In the genomic region with DNA sequence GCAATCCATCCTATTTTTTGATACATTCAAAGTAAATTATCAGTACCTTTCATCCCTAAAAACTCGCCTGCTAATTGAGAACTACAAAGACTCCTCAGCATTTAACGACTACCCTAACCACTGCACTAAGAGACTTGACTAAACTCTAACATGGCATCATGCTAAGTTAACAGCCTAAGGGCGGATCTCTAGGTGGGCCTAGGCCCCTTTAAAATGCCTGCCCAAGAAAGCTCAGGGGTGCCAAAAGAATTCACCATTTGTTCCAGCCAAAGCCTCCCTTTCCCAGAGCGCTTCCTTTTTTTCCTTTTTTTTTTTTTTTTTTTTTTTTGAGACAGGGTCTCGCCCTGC, we compare ENCODE assay signal across 8 cellular contexts. TPM values are rescaled to one million over a fixed set of nuclear protein-coding genes. Genes with fewer than 3 reads are reported as not detected.
DNase-seq lines count a peak whose midpoint lies in the region; ATAC-seq and TF ChIP-seq lines count a peak whose summit lies in the region.

No MANE protein-coding gene starts in this region.

- TF ChIP-seq CTCF in glutamatergic neuron (IDR thresholded peaks at IDR 0.05; ENCODE audit: partially characterized antibody, unreplicated experiment): no peak

- peak overlapping the region; percentile 96 for H3K27ac Mint-ChIP-seq in glutamatergic neuron (ENCODE audit: unreplicated experiment)

- peak; percentile 10 for ATAC-seq in SK-N-SH treated with all-trans-retinoic acid at 6 μM for 48 hours

- H3K4me1 Mint-ChIP-seq in glutamatergic neuron (ENCODE audit: low read depth, unreplicated experiment): peaks cover 15% of the 10 kb centered on the region

- H3K27me3 Mint-ChIP-seq in glutamatergic neuron (ENCODE audit: unreplicated experiment): peaks cover 8% of the 10 kb centered on the region

- H3K36me3 Mint-ChIP-seq in glutamatergic neuron (ENCODE audit: unreplicated experiment): no peaks in the 10 kb centered on the region

- peak overlapping the region; percentile 96 for H3K4me3 Mint-ChIP-seq in glutamatergic neuron (ENCODE audit: unreplicated experiment)

- DNase-seq in NCI-H82 treated with DMSO at 0.1 percent for 48 hours (lab: John Stamatoyannopoulos, UW; ENCODE audit: unreplicated experiment) (peak; percentile 20), NCI-H82 (lab: John Stamatoyannopoulos, UW) (no peak), glutamatergic neuron (no peak), skeletal muscle cell (ENCODE audit: low read depth) (no peak), AG20443 (ENCODE audit: low spot score) (no peak)
- DNase-seq in stimulated activated CD4-positive, alpha-beta T cell treated with anti-CD3 and anti-CD28 coated beads, Interleukin-4, amount 100 ng/mL, for 24 hours: no peak
- no peak for DNase-seq in central memory CD4-positive, alpha-beta T cell

- peaks cover 4% of the 10 kb centered on the region for H3K9me3 Mint-ChIP-seq in glutamatergic neuron (ENCODE audit: unreplicated experiment)

- H3K4me3 ChIP-seq in skeletal muscle cell (ENCODE audit: low read depth, low read length): peak overlapping the region; percentile 82

TF ChIP-seq in SK-N-SH treated with all-trans-retinoic acid at 6 μM for 48 hours, 23 proteins besides CTCF, POLR2A, EP300 and RAD21:
- no peak for TF ChIP-seq TCF4 (CRISPR knock-in tag; IDR thresholded peaks at IDR 0.05; ENCODE audit: borderline replicate concordance)
- TF ChIP-seq PPARA (CRISPR knock-in tag; IDR thresholded peaks at IDR 0.05; ENCODE audit: borderline replicate concordance): no peak
- TF ChIP-seq ZFP30 (CRISPR knock-in tag; IDR thresholded peaks at IDR 0.05): no peak
- TF ChIP-seq OSR1 (CRISPR knock-in tag; IDR thresholded peaks at IDR 0.05): no peak
- TF ChIP-seq ESRRG (CRISPR knock-in tag; IDR thresholded peaks at IDR 0.05): no peak
- TF ChIP-seq ISL1 (CRISPR knock-in tag; IDR thresholded peaks at IDR 0.05): no peak
- TF ChIP-seq, protein P1, sequence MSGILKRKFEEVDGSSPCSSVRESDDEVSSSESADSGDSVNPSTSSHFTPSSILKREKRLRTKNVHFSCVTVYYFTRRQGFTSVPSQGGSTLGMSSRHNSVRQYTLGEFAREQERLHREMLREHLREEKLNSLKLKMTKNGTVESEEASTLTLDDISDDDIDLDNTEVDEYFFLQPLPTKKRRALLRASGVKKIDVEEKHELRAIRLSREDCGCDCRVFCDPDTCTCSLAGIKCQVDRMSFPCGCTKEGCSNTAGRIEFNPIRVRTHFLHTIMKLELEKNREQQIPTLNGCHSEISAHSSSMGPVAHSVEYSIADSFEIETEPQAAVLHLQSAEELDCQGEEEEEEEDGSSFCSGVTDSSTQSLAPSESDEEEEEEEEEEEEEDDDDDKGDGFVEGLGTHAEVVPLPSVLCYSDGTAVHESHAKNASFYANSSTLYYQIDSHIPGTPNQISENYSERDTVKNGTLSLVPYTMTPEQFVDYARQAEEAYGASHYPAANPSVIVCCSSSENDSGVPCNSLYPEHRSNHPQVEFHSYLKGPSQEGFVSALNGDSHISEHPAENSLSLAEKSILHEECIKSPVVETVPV (CRISPR knock-in tag; IDR thresholded peaks at IDR 0.05): no peak
- no peak for TF ChIP-seq ZNF70 (CRISPR knock-in tag; IDR thresholded peaks at IDR 0.05)
- no peak for TF ChIP-seq ZFP3 (CRISPR knock-in tag; IDR thresholded peaks at IDR 0.05)
- no peak for TF ChIP-seq RARB (CRISPR knock-in tag; IDR thresholded peaks at IDR 0.05)
- no peak for TF ChIP-seq CSDC2 (CRISPR knock-in tag; IDR thresholded peaks at IDR 0.05)
- TF ChIP-seq BACH2 (CRISPR knock-in tag; IDR thresholded peaks at IDR 0.05; ENCODE audit: borderline replicate concordance): no peak
- TF ChIP-seq, protein P2, sequence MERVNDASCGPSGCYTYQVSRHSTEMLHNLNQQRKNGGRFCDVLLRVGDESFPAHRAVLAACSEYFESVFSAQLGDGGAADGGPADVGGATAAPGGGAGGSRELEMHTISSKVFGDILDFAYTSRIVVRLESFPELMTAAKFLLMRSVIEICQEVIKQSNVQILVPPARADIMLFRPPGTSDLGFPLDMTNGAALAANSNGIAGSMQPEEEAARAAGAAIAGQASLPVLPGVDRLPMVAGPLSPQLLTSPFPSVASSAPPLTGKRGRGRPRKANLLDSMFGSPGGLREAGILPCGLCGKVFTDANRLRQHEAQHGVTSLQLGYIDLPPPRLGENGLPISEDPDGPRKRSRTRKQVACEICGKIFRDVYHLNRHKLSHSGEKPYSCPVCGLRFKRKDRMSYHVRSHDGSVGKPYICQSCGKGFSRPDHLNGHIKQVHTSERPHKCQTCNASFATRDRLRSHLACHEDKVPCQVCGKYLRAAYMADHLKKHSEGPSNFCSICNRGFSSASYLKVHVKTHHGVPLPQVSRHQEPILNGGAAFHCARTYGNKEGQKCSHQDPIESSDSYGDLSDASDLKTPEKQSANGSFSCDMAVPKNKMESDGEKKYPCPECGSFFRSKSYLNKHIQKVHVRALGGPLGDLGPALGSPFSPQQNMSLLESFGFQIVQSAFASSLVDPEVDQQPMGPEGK (CRISPR knock-in tag; IDR thresholded peaks at IDR 0.05; ENCODE audit: borderline replicate concordance): no peak
- TF ChIP-seq SNAI2 (CRISPR knock-in tag; IDR thresholded peaks at IDR 0.05): no peak
- TF ChIP-seq, protein P3, sequence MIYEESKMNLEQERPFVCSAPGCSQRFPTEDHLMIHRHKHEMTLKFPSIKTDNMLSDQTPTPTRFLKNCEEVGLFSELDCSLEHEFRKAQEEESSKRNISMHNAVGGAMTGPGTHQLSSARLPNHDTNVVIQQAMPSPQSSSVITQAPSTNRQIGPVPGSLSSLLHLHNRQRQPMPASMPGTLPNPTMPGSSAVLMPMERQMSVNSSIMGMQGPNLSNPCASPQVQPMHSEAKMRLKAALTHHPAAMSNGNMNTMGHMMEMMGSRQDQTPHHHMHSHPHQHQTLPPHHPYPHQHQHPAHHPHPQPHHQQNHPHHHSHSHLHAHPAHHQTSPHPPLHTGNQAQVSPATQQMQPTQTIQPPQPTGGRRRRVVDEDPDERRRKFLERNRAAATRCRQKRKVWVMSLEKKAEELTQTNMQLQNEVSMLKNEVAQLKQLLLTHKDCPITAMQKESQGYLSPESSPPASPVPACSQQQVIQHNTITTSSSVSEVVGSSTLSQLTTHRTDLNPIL (CRISPR knock-in tag; IDR thresholded peaks at IDR 0.05; ENCODE audit: low read depth): no peak

RNA-seq across cellular contexts. Expression of a gene that starts 0.6 kb away (rescaled TPM):
- total RNA-seq in glutamatergic neuron (ENCODE audit: unreplicated experiment): 28.5 TPM

RNA-seq across cellular contexts. Expression of a gene that starts 6.1 kb away (rescaled TPM):
- total RNA-seq in glutamatergic neuron (ENCODE audit: unreplicated experiment): not detected

RNA-seq across cellular contexts. Expression of a gene that starts 23.3 kb away (rescaled TPM):
- total RNA-seq in glutamatergic neuron (ENCODE audit: unreplicated experiment): not detected

RNA-seq across cellular contexts. Expression of a gene that starts 59.2 kb away (rescaled TPM):
- total RNA-seq in glutamatergic neuron (ENCODE audit: unreplicated experiment): 8.0 TPM
